Comparison of ENCODE assay signal across 8 cellular contexts in the genomic region with DNA sequence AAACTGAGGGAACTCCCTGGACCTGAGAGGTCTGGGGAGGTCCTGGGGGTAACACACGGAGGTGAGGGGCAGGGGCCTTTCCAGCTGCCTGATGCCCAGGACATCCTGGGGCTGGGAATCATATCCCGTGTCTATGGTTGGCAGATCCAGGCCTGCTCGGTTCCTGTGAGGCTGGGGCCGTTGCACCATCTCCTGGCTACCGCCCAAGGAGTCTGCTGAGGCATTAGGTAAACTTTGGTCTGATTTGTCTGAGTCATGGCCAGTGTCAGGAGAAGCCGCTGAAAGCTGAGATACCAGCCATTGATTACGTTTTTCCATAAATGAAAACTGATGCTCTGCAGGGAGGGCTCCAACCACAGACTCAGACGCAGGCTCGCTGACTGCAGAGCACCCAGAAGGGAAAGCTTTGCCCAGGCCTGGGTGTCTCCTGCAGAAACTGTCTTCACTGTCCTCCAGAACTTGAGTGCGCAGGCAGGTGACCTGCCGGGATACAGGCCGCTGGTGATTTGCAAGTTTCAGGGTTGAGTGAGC. TPM values are rescaled to one million over a fixed set of nuclear protein-coding genes. Genes with fewer than 3 reads are reported as not detected.
DNase-seq lines count a peak whose midpoint lies in the region; ATAC-seq, FAIRE-seq and TF ChIP-seq lines count a peak whose summit lies in the region.

No MANE protein-coding gene starts in this region.

- peak overlapping the region in 1 of 11 experiments; percentile 31; a peak in 1 of 22 replicates for H3K27ac ChIP-seq in BLaER1 treated with 17β-estradiol and CSF1 and Interleukin-3, amounts not matched to agents 10 nM and 100 nM
- H3K27ac ChIP-seq in endothelial cell of umbilical vein (ENCODE audit: insufficient read depth, low read depth, low read length), result no peak overlapping the region

- H3K4me2 ChIP-seq in BLaER1 treated with 17β-estradiol and CSF1 and Interleukin-3, amounts not matched to agents 10 nM and 100 nM, result peak overlapping the region in 8 of 11 experiments; percentile 0 to 43 (median 27); a peak in 10 of 22 replicates
- no peak overlapping the region for H3K4me2 ChIP-seq in endothelial cell of umbilical vein (ENCODE audit: insufficient read depth, low read length)

- no peak for ATAC-seq in HG03439 (IDR thresholded peaks at IDR 0.05; ENCODE audit: unreplicated experiment)
- ATAC-seq in HG03175 (IDR thresholded peaks at IDR 0.05; ENCODE audit: unreplicated experiment), result no peak

- peaks cover 44 to 100% (median 96%) of the 10 kb centered on the region in 11 experiments for H3K36me3 ChIP-seq in BLaER1 treated with 17β-estradiol and CSF1 and Interleukin-3, amounts not matched to agents 10 nM and 100 nM
- no peaks in the 10 kb centered on the region for H3K36me3 ChIP-seq in endothelial cell of umbilical vein (ENCODE audit: control insufficient read depth in 2 of 2, extremely low read depth in 1 of 2, insufficient read depth in 2 of 2, low read length in 2 of 2)

- H3K9ac ChIP-seq in BLaER1 treated with 17β-estradiol and CSF1 and Interleukin-3, amounts not matched to agents 10 nM and 100 nM, result no peak overlapping the region
- no peak overlapping the region for H3K9ac ChIP-seq in endothelial cell of umbilical vein (replicated peaks; ENCODE audit: extremely low read depth, insufficient read depth, low read length)

- no peaks in the 10 kb centered on the region for H3K27me3 ChIP-seq in BLaER1 treated with 17β-estradiol and CSF1 and Interleukin-3, amounts not matched to agents 10 nM and 100 nM
- no peaks in the 10 kb centered on the region for H3K27me3 ChIP-seq in endothelial cell of umbilical vein (ENCODE audit: control insufficient read depth in 2 of 2, insufficient read depth in 2 of 2, low read length in 2 of 2)

- H3K79me2 ChIP-seq in endothelial cell of umbilical vein (ENCODE audit: control insufficient read depth, insufficient read depth, low read length), result no peaks in the 10 kb centered on the region

- intact Hi-C loops in endothelial cell of umbilical vein (cut with micrococcal nuclease), result no loop called here

- peak; percentile 33 for FAIRE-seq in endothelial cell of umbilical vein (lab: Jason Lieb, UNC)

- H4K20me1 ChIP-seq in BLaER1 treated with 17β-estradiol and CSF1 and Interleukin-3, amounts not matched to agents 10 nM and 100 nM, result peaks cover 0 to 72% (median 35%) of the 10 kb centered on the region in 11 experiments; a peak in 13 of 22 replicates
- no peaks in the 10 kb centered on the region for H4K20me1 ChIP-seq in endothelial cell of umbilical vein (replicated peaks; ENCODE audit: control insufficient read depth, extremely low read depth, insufficient read depth, low read length)

- BruUV-seq in endothelial cell of umbilical vein (replicated peaks; lab: Mats Ljungman, UMichigan), result TSS peak; percentile 19

- CTCF ChIA-PET in endothelial cell of umbilical vein (lab: Charles Lee), result interaction anchor here (0.8 to 1.8 kb wide), 3 partner anchors 11 to 19 kb away, joined by 3 to 8 read pairs (median 4); a partner anchor contains a TSS

- dilution Hi-C loops in endothelial cell of umbilical vein (cut with MboI; ENCODE audit: extremely low pct_ligation_motif_present, low sequenced_read_pairs), result no loop called here

- no peaks in the 10 kb centered on the region for H3K9me1 ChIP-seq in endothelial cell of umbilical vein (replicated peaks; ENCODE audit: control insufficient read depth, extremely low read depth, insufficient read depth, low read length)

- H3K4me1 ChIP-seq in BLaER1 treated with 17β-estradiol and CSF1 and Interleukin-3, amounts not matched to agents 10 nM and 100 nM, result peaks cover 24 to 75% (median 57%) of the 10 kb centered on the region in 10 experiments
- H3K4me1 ChIP-seq in endothelial cell of umbilical vein (ENCODE audit: control insufficient read depth, extremely low read depth, insufficient read depth, low read length), result peaks cover 22% of the 10 kb centered on the region

- POLR2A ChIA-PET in endothelial cell of umbilical vein (lab: Charles Lee), result interaction anchor here (0.5 kb wide), 1 partner anchor 12 kb away, joined by 5 read pairs; no protein-coding TSS in a partner anchor

- no peak overlapping the region for H3K4me3 ChIP-seq in BLaER1 treated with 17β-estradiol and CSF1 and Interleukin-3, amounts not matched to agents 10 nM and 100 nM
- H3K4me3 ChIP-seq in endothelial cell of umbilical vein (replicated peaks in 1 of 3; ENCODE audit: insufficient read depth in 1 of 3, low read depth in 1 of 3, low read length in 3 of 3), result no peak overlapping the region

- DNase-seq in NCI-H446 (lab: John Stamatoyannopoulos, UW) (peak; percentile 61 to 87), endothelial cell of umbilical vein (ENCODE audit: low read depth, low spot score) (peak; percentile 72), non-pigmented ciliary epithelial cell (ENCODE audit: low read depth) (peak; percentile 92), DMS53 treated with DMSO at 0.1 percent for 48 hours (lab: John Stamatoyannopoulos, UW; ENCODE audit: unreplicated experiment) (no peak)
- DNase-seq in central memory CD4-positive, alpha-beta T cell, result no peak

- TF ChIP-seq CTCF in endothelial cell of umbilical vein (IDR thresholded peaks at IDR 0.05; ENCODE audit: extremely low read depth in 1 of 2, insufficient read depth in 1 of 2, low read depth in 1 of 2, low read length in 2 of 2), result no peak

- H3K9me3 ChIP-seq in BLaER1 treated with 17β-estradiol and CSF1 and Interleukin-3, amounts not matched to agents 10 nM and 100 nM (replicated peaks in 1 of 11), result no peaks in the 10 kb centered on the region
- no peaks in the 10 kb centered on the region for H3K9me3 ChIP-seq in endothelial cell of umbilical vein (replicated peaks; ENCODE audit: control insufficient read depth, insufficient read depth, low read length)

- no peak for TF ChIP-seq POLR2A in endothelial cell of umbilical vein (IDR thresholded peaks at IDR 0.05; ENCODE audit: low read depth, low read length)

- no peak overlapping the region for H2AFZ ChIP-seq in endothelial cell of umbilical vein (ENCODE audit: low read depth, low read length)

TF ChIP-seq in endothelial cell of umbilical vein, 7 proteins besides CTCF, POLR2A, EP300 and RAD21:
- TF ChIP-seq POLR2AphosphoS5 (IDR thresholded peaks at IDR 0.05; ENCODE audit: insufficient read depth, low read depth, low read length), result peak; percentile 35
- TF ChIP-seq MYC (IDR thresholded peaks at IDR 0.05; ENCODE audit: low read depth, low read length), result no peak

RNA-seq across cellular contexts. Expression of a gene that starts 14.2 kb away (rescaled TPM):
- total RNA-seq in endothelial cell of umbilical vein, result 16.5 and 19.2 TPM in 2 replicates
- 17.1 and 18.1 TPM in 2 replicates for polyA plus RNA-seq in endothelial cell of umbilical vein
- 21.0 and 24.8 TPM in 2 replicates for polyA plus RNA-seq in endothelial cell of umbilical vein (2011; cell fraction: cytosol; rRNA removed)
- 12.4 and 13.2 TPM in 2 replicates for polyA plus RNA-seq in endothelial cell of umbilical vein (2011; cell fraction: nucleus; rRNA removed)
- 12.8 and 16.4 TPM in 2 replicates for polyA plus RNA-seq in endothelial cell of umbilical vein (2012)
- polyA minus RNA-seq in endothelial cell of umbilical vein, result 17.3 and 17.8 TPM in 2 replicates
- 13.4 TPM for polyA minus RNA-seq in endothelial cell of umbilical vein (2011; cell fraction: cytosol; rRNA and poly(A)+ RNA removed)
- 6.3 and 8.6 TPM in 2 replicates for polyA minus RNA-seq in endothelial cell of umbilical vein (2011; cell fraction: nucleus; rRNA and poly(A)+ RNA removed)

Comparison
In these comparisons a context has a peak if more than half of its experiments do, and no peak if none do; other contexts are left out.
1. DNase-seq: peak in NCI-H446 (2 of 2), endothelial cell of umbilical vein (single experiment) and non-pigmented ciliary epithelial cell (single experiment); none in DMS53 treated with DMSO at 0.1 percent for 48 hours (single experiment) and central memory CD4-positive, alpha-beta T cell (single experiment).